In the genomic region with DNA sequence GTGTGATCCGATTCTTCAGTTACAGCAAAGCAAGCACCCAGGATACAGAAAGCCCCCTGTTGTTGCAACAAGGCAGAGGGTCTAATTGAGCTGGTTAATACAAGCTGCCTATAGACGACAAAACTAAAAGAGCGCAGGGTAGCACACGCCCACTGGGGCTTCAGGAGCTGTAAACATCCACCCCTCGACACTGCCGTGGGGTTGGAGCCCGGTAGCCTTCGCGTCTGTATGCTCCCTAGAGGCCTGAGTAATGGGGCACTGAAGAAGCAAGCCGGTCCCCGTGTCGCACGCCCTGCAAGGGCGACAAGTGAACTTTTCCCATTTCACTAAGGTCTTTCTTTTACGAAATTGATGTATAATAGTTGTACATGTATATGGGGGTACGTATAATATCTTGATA, we compare ENCODE assay signal across 3 cellular contexts.
TF ChIP-seq lines count a peak whose summit lies in the region.

No MANE protein-coding gene starts in this region.

TF ChIP-seq in SK-N-SH, 30 proteins besides CTCF, POLR2A, EP300 and RAD21 (continued from another document):
- TF ChIP-seq, protein P1, sequence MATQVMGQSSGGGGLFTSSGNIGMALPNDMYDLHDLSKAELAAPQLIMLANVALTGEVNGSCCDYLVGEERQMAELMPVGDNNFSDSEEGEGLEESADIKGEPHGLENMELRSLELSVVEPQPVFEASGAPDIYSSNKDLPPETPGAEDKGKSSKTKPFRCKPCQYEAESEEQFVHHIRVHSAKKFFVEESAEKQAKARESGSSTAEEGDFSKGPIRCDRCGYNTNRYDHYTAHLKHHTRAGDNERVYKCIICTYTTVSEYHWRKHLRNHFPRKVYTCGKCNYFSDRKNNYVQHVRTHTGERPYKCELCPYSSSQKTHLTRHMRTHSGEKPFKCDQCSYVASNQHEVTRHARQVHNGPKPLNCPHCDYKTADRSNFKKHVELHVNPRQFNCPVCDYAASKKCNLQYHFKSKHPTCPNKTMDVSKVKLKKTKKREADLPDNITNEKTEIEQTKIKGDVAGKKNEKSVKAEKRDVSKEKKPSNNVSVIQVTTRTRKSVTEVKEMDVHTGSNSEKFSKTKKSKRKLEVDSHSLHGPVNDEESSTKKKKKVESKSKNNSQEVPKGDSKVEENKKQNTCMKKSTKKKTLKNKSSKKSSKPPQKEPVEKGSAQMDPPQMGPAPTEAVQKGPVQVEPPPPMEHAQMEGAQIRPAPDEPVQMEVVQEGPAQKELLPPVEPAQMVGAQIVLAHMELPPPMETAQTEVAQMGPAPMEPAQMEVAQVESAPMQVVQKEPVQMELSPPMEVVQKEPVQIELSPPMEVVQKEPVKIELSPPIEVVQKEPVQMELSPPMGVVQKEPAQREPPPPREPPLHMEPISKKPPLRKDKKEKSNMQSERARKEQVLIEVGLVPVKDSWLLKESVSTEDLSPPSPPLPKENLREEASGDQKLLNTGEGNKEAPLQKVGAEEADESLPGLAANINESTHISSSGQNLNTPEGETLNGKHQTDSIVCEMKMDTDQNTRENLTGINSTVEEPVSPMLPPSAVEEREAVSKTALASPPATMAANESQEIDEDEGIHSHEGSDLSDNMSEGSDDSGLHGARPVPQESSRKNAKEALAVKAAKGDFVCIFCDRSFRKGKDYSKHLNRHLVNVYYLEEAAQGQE (IDR thresholded peaks at IDR 0.05; ENCODE audit: low read depth, low read length) = no peak
- no peak for TF ChIP-seq NFIC (IDR thresholded peaks at IDR 0.05; ENCODE audit: borderline replicate concordance)

TF ChIP-seq in SK-N-SH treated with all-trans-retinoic acid at 6 μM for 48 hours, 23 proteins besides CTCF, POLR2A, EP300 and RAD21:
- TF ChIP-seq POU6F1 (CRISPR knock-in tag; IDR thresholded peaks at IDR 0.05; ENCODE audit: borderline replicate concordance, low read depth) (no peak), ZFP30 (CRISPR knock-in tag; IDR thresholded peaks at IDR 0.05) (no peak), ZNF70 (CRISPR knock-in tag; IDR thresholded peaks at IDR 0.05) (no peak), CSRNP3 (CRISPR knock-in tag; IDR thresholded peaks at IDR 0.05) (no peak)

TF ChIP-seq in WTC11, 78 proteins besides CTCF, POLR2A, EP300 and RAD21 (continued from another document):
- TF ChIP-seq ZNF423 (CRISPR knock-in tag; IDR thresholded peaks at IDR 0.05) = no peak
- no peak for TF ChIP-seq GRHL2 (CRISPR knock-in tag; IDR thresholded peaks at IDR 0.05; ENCODE audit: insufficient replicate concordance, severe bottlenecking)
